In the genomic region with DNA sequence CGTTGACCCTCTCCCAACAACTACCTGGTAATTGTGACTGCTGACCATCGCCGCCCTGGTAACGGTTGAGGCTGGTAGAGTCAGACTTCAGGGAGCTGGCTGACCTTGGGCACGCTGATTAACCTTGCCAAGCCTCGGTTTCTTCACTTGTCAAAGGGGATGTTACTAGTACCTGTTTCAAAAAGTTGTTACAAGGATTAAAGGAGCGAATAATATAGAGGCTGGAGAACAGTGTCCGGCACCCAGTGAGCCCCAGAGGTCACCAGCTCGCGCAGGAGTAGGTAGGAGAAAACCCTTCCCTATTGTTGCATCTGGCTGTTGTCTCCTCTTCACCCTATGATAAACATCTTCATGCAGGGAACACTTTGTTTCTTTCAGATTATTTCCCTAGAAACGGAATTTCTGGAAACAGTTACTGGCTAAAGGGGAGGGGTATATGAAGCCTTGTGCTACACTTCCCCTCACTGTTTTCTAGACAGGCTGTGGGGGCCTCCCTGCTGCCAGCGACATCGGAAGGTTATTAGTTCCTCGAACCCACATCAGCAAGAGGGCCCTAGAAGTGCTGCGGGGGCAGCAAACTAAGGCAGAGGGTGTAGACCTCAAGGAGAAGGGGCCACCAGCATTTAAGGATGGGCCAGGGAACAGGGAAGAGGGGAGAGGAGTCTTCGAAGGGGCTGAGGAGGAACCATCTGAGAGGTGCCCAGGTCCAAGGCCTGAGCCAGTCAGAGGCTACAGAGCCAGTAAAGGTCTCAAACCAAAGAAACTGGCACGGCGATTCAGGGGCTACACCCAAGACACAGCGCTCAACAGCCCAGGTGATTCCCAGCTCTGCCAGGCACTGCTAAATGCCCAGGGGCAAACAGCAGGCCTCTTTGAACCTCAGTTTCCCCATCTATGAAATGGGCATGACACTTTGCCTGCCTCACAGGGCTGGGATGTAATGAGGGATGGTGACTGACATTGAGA, we compare ENCODE assay signal across 11 cellular contexts. TPM values are rescaled to one million over a fixed set of nuclear protein-coding genes. Genes with fewer than 3 reads are reported as not detected.
DNase-seq lines count a peak whose midpoint lies in the region; ATAC-seq and TF ChIP-seq lines count a peak whose summit lies in the region.
"Had no signal": no experiment of that assay in that cellular context is flagged by ENCODE, and none has a peak within 500 bp of the region (broad histone marks: within the 10 kb centered on the region; RNA-seq: fewer than 3 reads in every experiment).

No MANE protein-coding gene starts in this region.

- H3K4me2 ChIP-seq in Loucy (ENCODE audit: low read depth, low read length, poor library complexity, severe bottlenecking), result peak overlapping the region; percentile 73

- H3K9me3 ChIP-seq in CD4-positive, CD25-positive, alpha-beta regulatory T cell (ENCODE audit: control insufficient read depth in 2 of 2, low read length in 2 of 2), result no peaks in the 10 kb centered on the region
- H3K9me3 ChIP-seq in Loucy (ENCODE audit: insufficient read depth, low read depth, low read length), result no peaks in the 10 kb centered on the region

- no peaks in the 10 kb centered on the region for H3K27me3 Mint-ChIP-seq in CD4-positive, CD25-positive, alpha-beta regulatory T cell
- peaks cover 13% of the 10 kb centered on the region for H3K27me3 Mint-ChIP-seq in endothelial cell (ENCODE audit: unreplicated experiment)

- peak overlapping the region in 2 of 4 donors; percentile 34 to 82 for H3K4me3 Mint-ChIP-seq in CD4-positive, CD25-positive, alpha-beta regulatory T cell
- no peak overlapping the region for H3K4me3 Mint-ChIP-seq in endothelial cell (ENCODE audit: unreplicated experiment)

- no peaks in the 10 kb centered on the region for H3F3A ChIP-seq in Loucy (ENCODE audit: low read depth)

- no peaks in the 10 kb centered on the region for H4K20me1 ChIP-seq in Loucy (ENCODE audit: insufficient read depth, low read length, poor library complexity, severe bottlenecking)

- ATAC-seq in CD4-positive, CD25-positive, alpha-beta regulatory T cell (ENCODE audit: low read depth in 2 of 2), result no peak
- ATAC-seq in omental fat pad (ENCODE audit: low FRiP score) (no peak), HG02981 (IDR thresholded peaks at IDR 0.05; ENCODE audit: unreplicated experiment) (no peak), GM18519 (IDR thresholded peaks at IDR 0.05; ENCODE audit: low FRiP score, unreplicated experiment) (no peak), HG02623 (IDR thresholded peaks at IDR 0.05; ENCODE audit: unreplicated experiment) (no peak)

- peaks cover 14% of the 10 kb centered on the region for H3K4me1 ChIP-seq in CD4-positive, CD25-positive, alpha-beta regulatory T cell (ENCODE audit: control insufficient read depth, insufficient read depth, low read length, poor library complexity, severe bottlenecking)
- peaks cover 23% of the 10 kb centered on the region for H3K4me1 ChIP-seq in Loucy (ENCODE audit: insufficient read depth, low read length, poor library complexity, severe bottlenecking)

- no peaks in the 10 kb centered on the region for H3K27me3 ChIP-seq in CD4-positive, CD25-positive, alpha-beta regulatory T cell (ENCODE audit: control insufficient read depth, insufficient read depth, low read length)
- H3K27me3 ChIP-seq in Loucy (ENCODE audit: insufficient read depth, low read length, poor library complexity, severe bottlenecking), result no peaks in the 10 kb centered on the region

- H3K36me3 ChIP-seq in CD4-positive, CD25-positive, alpha-beta regulatory T cell (ENCODE audit: control insufficient read depth, insufficient read depth, low read length), result no peaks in the 10 kb centered on the region
- no peaks in the 10 kb centered on the region for H3K36me3 ChIP-seq in Loucy (ENCODE audit: insufficient read depth, low read length)

- peak overlapping the region; percentile 14 for H3K27ac ChIP-seq in CD4-positive, CD25-positive, alpha-beta regulatory T cell (ENCODE audit: insufficient read depth, low read length, poor library complexity, severe bottlenecking)

- peak overlapping the region; percentile 82 to 97 (median 91) for H3K27ac Mint-ChIP-seq in CD4-positive, CD25-positive, alpha-beta regulatory T cell
- peak overlapping the region; percentile 13 for H3K27ac Mint-ChIP-seq in endothelial cell (ENCODE audit: unreplicated experiment)

- H3K9me2 ChIP-seq in Loucy (replicated peaks; ENCODE audit: low read depth, low read length), result no peaks in the 10 kb centered on the region

- no peak overlapping the region for H3K4me3 ChIP-seq in CD4-positive, CD25-positive, alpha-beta regulatory T cell (ENCODE audit: low read depth, low read length)
- H3K4me3 ChIP-seq in Loucy (ENCODE audit: low read length, poor library complexity, severe bottlenecking), result no peak overlapping the region

- no peak for DNase-seq in CD4-positive, CD25-positive, alpha-beta regulatory T cell
- DNase-seq in endothelial cell (ENCODE audit: low spot score) (no peak), omental fat pad (ENCODE audit: low spot score) (peak; percentile 20), HCEC 1CT (no peak)
- DNase-seq: amniotic stem cell, NCI-H1930 had no signal

- no peaks in the 10 kb centered on the region for H3K9me3 Mint-ChIP-seq in CD4-positive, CD25-positive, alpha-beta regulatory T cell
- H3K9me3 Mint-ChIP-seq in endothelial cell (ENCODE audit: unreplicated experiment), result no peaks in the 10 kb centered on the region

- TF ChIP-seq CTCF in Loucy (conservative IDR thresholded peaks at IDR 0.05; ENCODE audit: low read length) (no peak), endothelial cell (IDR thresholded peaks at IDR 0.05; ENCODE audit: unreplicated experiment) (no peak), omental fat pad (IDR thresholded peaks at IDR 0.05) (no peak)

- peaks cover 4 to 37% (median 25%) of the 10 kb centered on the region in 4 donors for H3K4me1 Mint-ChIP-seq in CD4-positive, CD25-positive, alpha-beta regulatory T cell
- H3K4me1 Mint-ChIP-seq in endothelial cell (ENCODE audit: unreplicated experiment), result peaks cover 12% of the 10 kb centered on the region

- H3K79me2 ChIP-seq in Loucy (ENCODE audit: insufficient read depth, low read length), result no peaks in the 10 kb centered on the region

- H3K9ac ChIP-seq in Loucy (ENCODE audit: low read depth, low read length, poor library complexity, severe bottlenecking), result no peak overlapping the region

- peaks cover 14% of the 10 kb centered on the region for H3K36me3 Mint-ChIP-seq in CD4-positive, CD25-positive, alpha-beta regulatory T cell
- no peaks in the 10 kb centered on the region for H3K36me3 Mint-ChIP-seq in endothelial cell (ENCODE audit: low read depth, unreplicated experiment)

- H2AFZ ChIP-seq in Loucy (ENCODE audit: low read length), result no peak overlapping the region

RNA-seq across cellular contexts. Expression of a gene that starts 37.6 kb away (rescaled TPM):
- 7.0 TPM for total RNA-seq in CD4-positive, CD25-positive, alpha-beta regulatory T cell
- polyA plus RNA-seq in CD4-positive, CD25-positive, alpha-beta regulatory T cell, result 1 to 10 TPM; 1.6 to 3.6 (median 1.9) TPM
- total RNA-seq in endothelial cell (ENCODE audit: unreplicated experiment), result 0.41 TPM
- 10 to 100 TPM in 2 of 4 donors, 1 to 10 TPM in 2; 2.9 to 22.6 (median 10.4) TPM for total RNA-seq in omental fat pad
- polyA plus RNA-seq: BJ had no signal
